ENCODE assay signal across 10 cellular contexts in the genomic region with DNA sequence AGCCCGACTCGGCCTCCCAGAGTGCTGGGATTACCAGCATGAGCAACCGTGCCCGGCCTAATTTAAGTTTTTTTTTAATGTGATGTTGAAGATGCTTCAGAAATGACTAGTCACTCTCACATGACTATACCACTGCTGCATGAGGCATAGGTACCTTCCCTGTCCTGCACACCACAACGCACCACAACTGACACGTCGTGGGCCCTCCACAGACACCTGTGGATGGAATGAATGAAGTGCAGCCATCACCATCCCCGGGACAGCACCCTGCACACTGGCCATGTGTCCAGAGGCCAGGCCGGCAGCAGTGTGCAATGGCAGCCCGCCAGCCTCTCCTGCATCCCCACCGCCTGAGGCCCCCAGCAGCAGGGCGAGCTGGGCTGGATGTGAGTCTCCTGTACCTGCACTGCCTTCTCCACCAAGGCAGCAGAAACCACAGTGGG. TPM values are rescaled to one million over a fixed set of nuclear protein-coding genes. Genes with fewer than 3 reads are reported as not detected.
DNase-seq lines count a peak whose midpoint lies in the region; ATAC-seq and FAIRE-seq lines count a peak whose summit lies in the region.
"Had no signal": no experiment of that assay in that cellular context is flagged by ENCODE, and none has a peak within 500 bp of the region (broad histone marks: within the 10 kb centered on the region; RNA-seq: fewer than 3 reads in every experiment).

No MANE protein-coding gene starts in this region.

- H3K27ac Mint-ChIP-seq in T-helper 17 cell: peak overlapping the region; percentile 83
- H3K27ac Mint-ChIP-seq: nephron had no signal

- FAIRE-seq in GM19239 (lab: Jason Lieb, UNC): peak; percentile 68
- FAIRE-seq: H1 had no signal

- ATAC-seq in HG02852 (IDR thresholded peaks at IDR 0.05; ENCODE audit: unreplicated experiment) (peak; percentile 63), T-helper 17 cell (peak; percentile 75)

- peak overlapping the region; percentile 41 for H3K4me3 Mint-ChIP-seq in T-helper 17 cell
- H3K4me3 Mint-ChIP-seq: nephron had no signal

- no peak for DNase-seq in GM19239 (ENCODE audit: insufficient read length, low spot score)
- no peak for DNase-seq in T-helper 17 cell
- DNase-seq in stimulated activated CD4-positive, alpha-beta T cell treated with anti-CD3 and anti-CD28 coated beads, TNF-alpha, amount 100 ng/mL, for 24 hours (ENCODE audit: low read depth in 3 of 3): peak in 2 of 3 experiments; percentile 37 to 64
- DNase-seq in EL: no peak
- no peak for DNase-seq in caudate nucleus (lab: John Stamatoyannopoulos, UW)
- DNase-seq in GOT3 (lab: John Stamatoyannopoulos, UW): no peak
- DNase-seq: NCI-H510A had no signal

- no peak overlapping the region for H3K27ac ChIP-seq in caudate nucleus (ENCODE audit: low read depth, low read length)

- no peaks in the 10 kb centered on the region for H3K9me3 ChIP-seq in T-helper 17 cell (ENCODE audit: control insufficient read depth, low read length, poor library complexity, severe bottlenecking)

- no peaks in the 10 kb centered on the region for H3K27me3 Mint-ChIP-seq in T-helper 17 cell

- H3K36me3 Mint-ChIP-seq in T-helper 17 cell (ENCODE audit: low read depth): peaks cover 16% of the 10 kb centered on the region

- peaks cover 58% of the 10 kb centered on the region for H3K4me1 Mint-ChIP-seq in T-helper 17 cell

RNA-seq across cellular contexts. Expression of gene VOPP1, which starts 55.1 kb away (rescaled TPM):
- 100 to 1,000 TPM; 114 to 120 TPM for total RNA-seq in T-helper 17 cell

Comparison
In these comparisons a context has a peak if more than half of its experiments do, and no peak if none do; other contexts are left out.
1. DNase-seq: peak in stimulated activated CD4-positive, alpha-beta T cell treated with anti-CD3 and anti-CD28 coated beads, TNF-alpha, amount 100 ng/mL, for 24 hours (2 of 3); none in GM19239 (single experiment), T-helper 17 cell (0 of 3), EL (single experiment), caudate nucleus (0 of 61) and GOT3 (single experiment).